21 cellular contexts compared by ENCODE assay signal in genomic region chr6:55497694-55498093, GRCh38.
DNase-seq lines count a peak whose midpoint lies in the region; TF ChIP-seq lines count a peak whose summit lies in the region.
"Had no signal": no experiment of that assay in that cellular context is flagged by ENCODE, and none has a peak within 500 bp of the region (broad histone marks: within the 10 kb centered on the region; RNA-seq: fewer than 3 reads in every experiment).

No MANE protein-coding gene starts in this region.

- H3K27me3 Mint-ChIP-seq in endodermal cell (ENCODE audit: insufficient read depth) (no peaks in the 10 kb centered on the region), nephron progenitor cell (ENCODE audit: low read depth, poor library complexity) (no peaks in the 10 kb centered on the region)
- H3K27me3 Mint-ChIP-seq: CD4-positive, CD25-positive, alpha-beta regulatory T cell; CD8-positive, alpha-beta memory T cell had no signal

- peak overlapping the region; percentile 23 for H2AFZ ChIP-seq in smooth muscle cell (ENCODE audit: low read depth)

- H3K9me3 ChIP-seq in endodermal cell (ENCODE audit: control insufficient read depth, low read length) (no peaks in the 10 kb centered on the region), smooth muscle cell (replicated peaks; ENCODE audit: low read depth) (no peaks in the 10 kb centered on the region)
- H3K9me3 ChIP-seq: BE2C had no signal

- 30 to 84% methylated on average over 1 to 3 of the region's 3 CpGs for WGBS in endodermal cell (ENCODE audit: insufficient coverage in 1 of 2, insufficient read length in 1 of 2), 2 experiments
- WGBS in smooth muscle cell (ENCODE audit: low lambda C conversion rate): 86% methylated on average over 3 of the region's 3 CpGs

- H3K4me1 ChIP-seq in endodermal cell (ENCODE audit: control insufficient read depth, insufficient read depth, low read length) (no peaks in the 10 kb centered on the region), smooth muscle cell (ENCODE audit: low read depth) (no peaks in the 10 kb centered on the region)

- H4K20me1 ChIP-seq in smooth muscle cell (ENCODE audit: low read depth): no peaks in the 10 kb centered on the region

- H3K9ac ChIP-seq in endodermal cell (ENCODE audit: extremely low read depth, low read length, poor library complexity, severe bottlenecking) (no peak overlapping the region), smooth muscle cell (ENCODE audit: low read depth) (no peak overlapping the region)

- H3K9me3 Mint-ChIP-seq in endodermal cell (no peaks in the 10 kb centered on the region), nephron progenitor cell (no peaks in the 10 kb centered on the region)
- H3K9me3 Mint-ChIP-seq: HFFc6 had no signal

- no peak overlapping the region for H3K4me3 Mint-ChIP-seq in endodermal cell
- no peak overlapping the region for H3K4me3 Mint-ChIP-seq in nephron progenitor cell
- H3K4me3 Mint-ChIP-seq: CD4-positive, CD25-positive, alpha-beta regulatory T cell; CD8-positive, alpha-beta memory T cell; HFFc6 had no signal

- no peaks in the 10 kb centered on the region for H3K4me1 Mint-ChIP-seq in endodermal cell
- H3K4me1 Mint-ChIP-seq in nephron progenitor cell: no peaks in the 10 kb centered on the region
- H3K4me1 Mint-ChIP-seq: CD4-positive, CD25-positive, alpha-beta regulatory T cell; CD8-positive, alpha-beta memory T cell had no signal

- H3K4me3 ChIP-seq in endodermal cell (ENCODE audit: low read length) (no peak overlapping the region), smooth muscle cell (no peak overlapping the region)
- H3K4me3 ChIP-seq: K562 had no signal

- TF ChIP-seq CTCF in endodermal cell (conservative IDR thresholded peaks at IDR 0.05): peak; percentile 47
- no peak for TF ChIP-seq CTCF in nephron progenitor cell (IDR thresholded peaks at IDR 0.05)
- TF ChIP-seq CTCF in smooth muscle cell (IDR thresholded peaks at IDR 0.05; ENCODE audit: borderline replicate concordance, insufficient read depth, poor library complexity, severe bottlenecking): no peak

- H3K36me3 ChIP-seq in endodermal cell (ENCODE audit: control insufficient read depth, insufficient read depth, low read length) (no peaks in the 10 kb centered on the region), smooth muscle cell (ENCODE audit: low read depth) (no peaks in the 10 kb centered on the region)
- H3K36me3 ChIP-seq: BE2C had no signal

- no peak overlapping the region for H3K27ac ChIP-seq in endodermal cell (ENCODE audit: low read depth, low read length)
- H3K27ac ChIP-seq in smooth muscle cell (ENCODE audit: low read depth): no peak overlapping the region

- no peak overlapping the region for H3K4me2 ChIP-seq in smooth muscle cell

- no peaks in the 10 kb centered on the region for H3K27me3 ChIP-seq in endodermal cell (ENCODE audit: control insufficient read depth, insufficient read depth, low read length, poor library complexity, severe bottlenecking)
- H3K27me3 ChIP-seq in smooth muscle cell (ENCODE audit: low read depth): no peaks in the 10 kb centered on the region
- H3K27me3 ChIP-seq: BE2C had no signal

- H3K27ac Mint-ChIP-seq in endodermal cell: no peak overlapping the region
- H3K27ac Mint-ChIP-seq in nephron progenitor cell: peak overlapping the region; percentile 41
- H3K27ac Mint-ChIP-seq: CD4-positive, CD25-positive, alpha-beta regulatory T cell; CD8-positive, alpha-beta memory T cell; HFFc6 had no signal

- peak; percentile 3 to 22 for DNase-seq in NCI-H526 (lab: John Stamatoyannopoulos, UW)
- no peak for DNase-seq in endodermal cell
- DNase-seq in nephron progenitor cell: no peak
- DNase-seq in smooth muscle cell (lab: John Stamatoyannopoulos, UW; ENCODE audit: unreplicated experiment): no peak
- DNase-seq in germinal center (ENCODE audit: low spot score): no peak
- DNase-seq in mesenteric fat pad (ENCODE audit: low spot score): no peak
- DNase-seq in GM03348 (ENCODE audit: low spot score): no peak
- no peak for DNase-seq in NCI-H1105 (lab: John Stamatoyannopoulos, UW)
- DNase-seq: ACHN; BE2C; C1 segment of cervical spinal cord; CD4-positive, CD25-positive, alpha-beta regulatory T cell; CD8-positive, alpha-beta memory T cell; COR-L47; DMS 273 treated with DMSO at 0.1 percent for 48 hours; DMS53; DND-41; EL; HFFc6; IMR-90 had no signal

- H3K36me3 Mint-ChIP-seq in endodermal cell (ENCODE audit: low read depth) (no peaks in the 10 kb centered on the region), nephron progenitor cell (ENCODE audit: low read depth) (no peaks in the 10 kb centered on the region)
- H3K36me3 Mint-ChIP-seq: CD4-positive, CD25-positive, alpha-beta regulatory T cell; CD8-positive, alpha-beta memory T cell had no signal

- H3K79me2 ChIP-seq in smooth muscle cell (ENCODE audit: low read depth): no peaks in the 10 kb centered on the region

- no peaks in the 10 kb centered on the region for H3F3A ChIP-seq in smooth muscle cell (ENCODE audit: low read depth)

Comparison
In these comparisons a context has a peak if more than half of its experiments do, and no peak if none do; other contexts are left out.
1. DNase-seq: peak in NCI-H526 (2 of 2); none in endodermal cell (single experiment), nephron progenitor cell (single experiment), smooth muscle cell (single experiment), germinal center (single experiment), mesenteric fat pad (single experiment), GM03348 (single experiment) and NCI-H1105 (single experiment).